In the genomic region with DNA sequence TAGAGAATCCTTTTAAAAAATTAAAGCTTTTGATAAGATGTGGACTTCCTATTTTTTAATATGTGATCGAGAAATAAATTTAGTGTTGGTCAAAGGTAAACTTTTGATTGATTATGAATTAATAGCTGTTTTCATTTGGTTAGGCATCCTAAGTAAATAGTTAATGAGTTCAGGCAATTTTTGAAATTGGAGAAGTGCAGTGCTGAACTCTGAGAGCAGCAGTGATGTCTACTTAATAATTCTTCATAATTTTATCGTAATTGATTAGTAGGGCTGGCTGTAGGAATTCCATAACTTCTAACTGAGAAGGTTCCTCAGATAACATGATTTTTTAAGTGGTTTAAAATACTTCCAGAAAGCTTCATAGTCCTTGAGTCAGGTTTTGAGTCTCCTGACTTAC, we compare ENCODE assay signal across 9 cellular contexts. TPM values are rescaled to one million over a fixed set of nuclear protein-coding genes. Genes with fewer than 3 reads are reported as not detected.
A peak's percentile ranks its signal among the peaks of the same experiment; 100 is the strongest.
DNase-seq lines count a peak whose midpoint lies in the region; ATAC-seq, FAIRE-seq and TF ChIP-seq lines count a peak whose summit lies in the region.
"Had no signal": no experiment of that assay in that cellular context is flagged by ENCODE, and none has a peak within 500 bp of the region (broad histone marks: within the 10 kb centered on the region; RNA-seq: fewer than 3 reads in every experiment).

No MANE protein-coding gene starts in this region.

- H3K4me1 ChIP-seq in OCI-LY1 (ENCODE audit: insufficient read depth, low read length, severe bottlenecking): peaks cover 86% of the 10 kb centered on the region
- H3K4me1 ChIP-seq in H1 (replicated peaks in 1 of 4; ENCODE audit: control insufficient read depth in 3 of 4, insufficient read depth in 4 of 4, low read length in 3 of 4): peaks cover 0 to 3% (median 2%) of the 10 kb centered on the region in 4 experiments; a peak in 3 of 7 replicates
- H3K4me1 ChIP-seq in skeletal muscle satellite cell (ENCODE audit: control insufficient read depth, insufficient read depth, low read length): peaks cover 11% of the 10 kb centered on the region
- H3K4me1 ChIP-seq in foreskin keratinocyte: peaks cover 12% of the 10 kb centered on the region

- no peak overlapping the region for H2AFZ ChIP-seq in OCI-LY1 (ENCODE audit: low read length)
- no peak overlapping the region for H2AFZ ChIP-seq in H1 (ENCODE audit: low read length)

- FAIRE-seq in H1 (lab: Jason Lieb, UNC): no peak

- no peak overlapping the region for H3K18ac ChIP-seq in H1 (ENCODE audit: extremely low read depth, low read length)

- no peak overlapping the region for H2BK20ac ChIP-seq in H1 (ENCODE audit: low read length)

- no peak for TF ChIP-seq POLR2A in H1 (IDR thresholded peaks at IDR 0.05; ENCODE audit: control extremely low read depth in 1 of 2, low read depth in 2 of 2, low read length in 2 of 2)

- no peak overlapping the region for H3K27ac Mint-ChIP-seq in activated CD4-positive, alpha-beta T cell treated with anti-CD3 and anti-CD28 coated beads, Interleukin-2, amount 10 ng/mL, durations not matched to agents 24 days and 14 days

- H3K27ac ChIP-seq in OCI-LY1 (ENCODE audit: low read depth, low read length, poor library complexity, severe bottlenecking) (peak overlapping the region; percentile 100), H1 (ENCODE audit: low read depth, low read length) (no peak overlapping the region), substantia nigra (ENCODE audit: low read depth, low read length, poor library complexity, severe bottlenecking) (no peak overlapping the region), foreskin keratinocyte (no peak overlapping the region)

- H2BK15ac ChIP-seq in H1 (ENCODE audit: low read length): no peak overlapping the region

- H2AK5ac ChIP-seq in H1 (ENCODE audit: low read depth, low read length): no peak overlapping the region

- no peak overlapping the region for H2BK5ac ChIP-seq in H1 (ENCODE audit: low read depth, low read length)

- no peak overlapping the region for H4K5ac ChIP-seq in H1 (ENCODE audit: insufficient read length, low read depth, low read length)

- H3K27me3 ChIP-seq in OCI-LY1 (ENCODE audit: insufficient read depth, low read length): no peaks in the 10 kb centered on the region
- no peaks in the 10 kb centered on the region for H3K27me3 ChIP-seq in H1 (replicated peaks in 1 of 4; ENCODE audit: control insufficient read depth in 3 of 4, extremely low read depth in 1 of 4, insufficient read depth in 3 of 4, low read length in 3 of 4)
- H3K27me3 ChIP-seq in skeletal muscle satellite cell (ENCODE audit: control insufficient read depth, insufficient read depth, low read length): no peaks in the 10 kb centered on the region
- no peaks in the 10 kb centered on the region for H3K27me3 ChIP-seq in foreskin keratinocyte

- CTCF ChIA-PET in H1 (lab: Charles Lee; ENCODE audit: partially characterized antibody) (interaction anchor here (0.8 to 2.2 kb wide), 19 partner anchors 12 to 404 kb away, joined by 3 to 13 read pairs (median 3); no protein-coding TSS in a partner anchor), GM10248 (lab: Yijun Ruan, JAX) (interaction anchor here (1.4 to 6.9 kb wide), 12 partner anchors 8 to 404 kb away, joined by 3 to 48 read pairs (median 5); no protein-coding TSS in a partner anchor)

- peak overlapping the region; percentile 72 for H3K4me2 ChIP-seq in OCI-LY1 (ENCODE audit: low read length)
- peak overlapping the region; percentile 79 to 93 for H3K4me2 ChIP-seq in H1 (ENCODE audit: insufficient read depth in 1 of 2, low read depth in 2 of 2, low read length in 2 of 2)
- H3K4me2 ChIP-seq in skeletal muscle satellite cell (ENCODE audit: low read length): peak overlapping the region; percentile 83

- H4K20me1 ChIP-seq in OCI-LY1 (ENCODE audit: insufficient read depth, low read length): no peaks in the 10 kb centered on the region
- H4K20me1 ChIP-seq in H1 (replicated peaks in 1 of 2; ENCODE audit: control insufficient read depth in 1 of 2, insufficient read depth in 2 of 2, low read length in 2 of 2): peaks cover 1 to 3% of the 10 kb centered on the region in 2 experiments

- H3K27me3 Mint-ChIP-seq in activated CD4-positive, alpha-beta T cell treated with anti-CD3 and anti-CD28 coated beads, Interleukin-2, amount 10 ng/mL, durations not matched to agents 24 days and 14 days: peaks cover 8% of the 10 kb centered on the region

- H3K56ac ChIP-seq in H1 (replicated peaks; ENCODE audit: insufficient read length, low read depth, low read length): no peak overlapping the region

- no peak for TF ChIP-seq RAD21 in H1 (IDR thresholded peaks at IDR 0.05 in 1 of 2, conservative IDR thresholded peaks at IDR 0.05 in 1 of 2; ENCODE audit: low read depth in 2 of 2, low read length in 2 of 2)

- peaks cover 52% of the 10 kb centered on the region for H3K4me1 Mint-ChIP-seq in activated CD4-positive, alpha-beta T cell treated with anti-CD3 and anti-CD28 coated beads, Interleukin-2, amount 10 ng/mL, durations not matched to agents 24 days and 14 days

- intact Hi-C loops in activated CD4-positive, alpha-beta T cell treated with anti-CD3 and anti-CD28 coated beads, Interleukin-2, amount 10 ng/mL, durations not matched to agents 24 days and 14 days (cut with micrococcal nuclease): no loop called here

- H3K79me2 ChIP-seq in OCI-LY1 (ENCODE audit: insufficient read depth, low read length): peaks cover 46% of the 10 kb centered on the region
- peaks cover 3 to 42% of the 10 kb centered on the region in 2 experiments; a peak in 3 of 4 replicates for H3K79me2 ChIP-seq in H1 (ENCODE audit: control insufficient read depth in 1 of 2, insufficient read depth in 2 of 2, low read length in 2 of 2)

- no peak for DNase-seq in activated CD4-positive, alpha-beta T cell treated with anti-CD3 and anti-CD28 coated beads, Interleukin-2, amount 10 ng/mL, durations not matched to agents 24 days and 14 days
- no peak for DNase-seq in activated CD4-positive, alpha-beta T cell treated with anti-CD3 and anti-CD28 coated beads, Interleukin-2, amount 50 U/mL, for 48 hours
- DNase-seq in H1 (ENCODE audit: low read depth in 1 of 2, low spot score in 2 of 2) (no peak), substantia nigra (lab: John Stamatoyannopoulos, UW) (no peak), GM10248 (ENCODE audit: extremely low spot score) (no peak), foreskin keratinocyte (no peak)

- no peak for ATAC-seq in foreskin keratinocyte

- no peak overlapping the region for H3K4ac ChIP-seq in H1 (replicated peaks; ENCODE audit: insufficient read length, low read depth, low read length)

- H2BK12ac ChIP-seq in H1 (ENCODE audit: low read depth, low read length): no peak overlapping the region

- no peaks in the 10 kb centered on the region for H3K9me3 Mint-ChIP-seq in activated CD4-positive, alpha-beta T cell treated with anti-CD3 and anti-CD28 coated beads, Interleukin-2, amount 10 ng/mL, durations not matched to agents 24 days and 14 days

- H3K23me2 ChIP-seq in H1 (ENCODE audit: low read depth, low read length): peaks cover 6% of the 10 kb centered on the region

- WGBS in H1 (ENCODE audit: extremely low coverage in 1 of 2, insufficient coverage in 1 of 2, insufficient read length in 1 of 2, insufficient replicate concordance in 2 of 2, low coverage in 1 of 2, low lambda C conversion rate in 2 of 2, missing lambda C conversion rate in 1 of 2), 2 experiments: 84% methylated on average over 2 of the region's 2 CpGs; no CpG with 5 or more reads in 1 of the 2 experiments

- peak overlapping the region; percentile 93 for H3K4me3 Mint-ChIP-seq in activated CD4-positive, alpha-beta T cell treated with anti-CD3 and anti-CD28 coated beads, Interleukin-2, amount 10 ng/mL, durations not matched to agents 24 days and 14 days

- no peaks in the 10 kb centered on the region; the same call in 1 of the 2 replicates for H3F3A ChIP-seq in OCI-LY1 (ENCODE audit: insufficient read depth, low read length)

- TF ChIP-seq EP300 in H1 (IDR thresholded peaks at IDR 0.05; ENCODE audit: borderline replicate concordance in 1 of 2, low read depth in 2 of 2, low read length in 2 of 2): no peak

- no peak overlapping the region for H2BK120ac ChIP-seq in H1 (replicated peaks; ENCODE audit: low read depth, low read length)

- H3K9me3 ChIP-seq in OCI-LY1 (ENCODE audit: low read length) (no peaks in the 10 kb centered on the region), H1 (ENCODE audit: insufficient read depth in 2 of 2, low read depth in 1 of 2, low read length in 1 of 2) (no peaks in the 10 kb centered on the region), skeletal muscle satellite cell (replicated peaks; ENCODE audit: low read length) (no peaks in the 10 kb centered on the region)

- no peak overlapping the region for H3K23ac ChIP-seq in H1 (ENCODE audit: insufficient read length)

- POLR2A ChIA-PET in H1 (lab: Charles Lee; ENCODE audit: partially characterized antibody) (interaction anchor here (1.0 to 2.4 kb wide), 4 partner anchors 77 to 179 kb away, joined by 3 to 15 read pairs (median 4); a partner anchor contains a TSS), GM10248 (lab: Yijun Ruan, JAX) (no interaction called here)

- H3K36me3 Mint-ChIP-seq in activated CD4-positive, alpha-beta T cell treated with anti-CD3 and anti-CD28 coated beads, Interleukin-2, amount 10 ng/mL, durations not matched to agents 24 days and 14 days (ENCODE audit: low read depth): peaks cover 6% of the 10 kb centered on the region

- H4K8ac ChIP-seq in H1 (ENCODE audit: extremely low read depth, insufficient read depth, low read length): no peak overlapping the region

- H3K14ac ChIP-seq in H1 (ENCODE audit: insufficient read length): no peak overlapping the region

- H4K91ac ChIP-seq in H1 (replicated peaks; ENCODE audit: insufficient read length, low read length): no peak overlapping the region

- peaks cover 13% of the 10 kb centered on the region for H3K36me3 ChIP-seq in OCI-LY1 (ENCODE audit: insufficient read depth, low read length)
- peaks cover 0 to 2% (median under 1%) of the 10 kb centered on the region in 4 experiments; a peak in 3 of 8 replicates for H3K36me3 ChIP-seq in H1 (ENCODE audit: control insufficient read depth in 2 of 4, insufficient read depth in 4 of 4, low read length in 3 of 4)
- H3K36me3 ChIP-seq in skeletal muscle satellite cell (ENCODE audit: insufficient read depth, low read length): no peaks in the 10 kb centered on the region

- H3K79me1 ChIP-seq in H1 (ENCODE audit: low read depth, low read length): peaks cover 7% of the 10 kb centered on the region; the same call in 1 of the 2 replicates

- TF ChIP-seq CTCF in OCI-LY1 (IDR thresholded peaks at IDR 0.05; ENCODE audit: low read length): no peak
- TF ChIP-seq CTCF in H1 (IDR thresholded peaks at IDR 0.05; ENCODE audit: control extremely low read depth in 1 of 3, insufficient read depth in 1 of 3, low read depth in 1 of 3, low read length in 3 of 3): no peak
- TF ChIP-seq CTCF in GM10248 (IDR thresholded peaks at IDR 0.05; ENCODE audit: control extremely low read depth, extremely low read depth, low read depth, missing control alignments): no peak
- TF ChIP-seq CTCF in foreskin keratinocyte (conservative IDR thresholded peaks at IDR 0.05): no peak

- H3K4me3 ChIP-seq in OCI-LY1 (ENCODE audit: low read depth, low read length, poor library complexity, severe bottlenecking): peak overlapping the region; percentile 82
- peak overlapping the region; percentile 53 to 80 (median 74); a peak in 5 of 8 replicates for H3K4me3 ChIP-seq in H1 (ENCODE audit: extremely low read depth in 1 of 4, insufficient read depth in 2 of 4, low read depth in 3 of 4, low read length in 4 of 4)
- H3K4me3 ChIP-seq in skeletal muscle satellite cell (ENCODE audit: low read length): peak overlapping the region; percentile 93

- H3K9ac ChIP-seq in OCI-LY1 (ENCODE audit: low read length) (peak overlapping the region; percentile 99), H1 (replicated peaks in 1 of 4; ENCODE audit: extremely low read depth in 1 of 4, low read depth in 3 of 4, low read length in 3 of 4) (no peak overlapping the region), skeletal muscle satellite cell (ENCODE audit: low read depth, low read length) (peak overlapping the region; percentile 88)

- no peaks in the 10 kb centered on the region for H3K9me2 ChIP-seq in OCI-LY1 (ENCODE audit: low read depth, low read length)

RNA-seq across cellular contexts. Expression of a gene that starts 1.5 kb away (rescaled TPM):
- total RNA-seq in activated CD4-positive, alpha-beta T cell treated with anti-CD3 and anti-CD28 coated beads, Interleukin-2, amount 10 ng/mL, durations not matched to agents 24 days and 14 days: 15.0 and 18.8 TPM in 2 replicates
- total RNA-seq in H1 (2021; fragmentation: NEBNext Ultra II Directional; extraction: Animal tissue kit (Norgen Biotek cat#: 25700)): 26.2 and 27.4 TPM in 2 replicates
- 2.8 and 4.4 TPM in 2 replicates for polyA plus RNA-seq in H1 (2011; rRNA removed)
- 16.0 TPM for polyA plus RNA-seq in H1 (2011; cell fraction: cytosol; rRNA removed)
- 1.6 TPM for polyA plus RNA-seq in H1 (2011; cell fraction: nucleus; rRNA removed)
- 19.8 to 42.6 TPM (median 21.2 TPM) in 4 replicates for polyA plus RNA-seq in H1 (2012, experiment 1 of 2)
- polyA plus RNA-seq in H1 (2012, experiment 2 of 2): 18.4 TPM
- 40.6 TPM for polyA plus RNA-seq in H1 (2013, experiment 1 of 2)
- 37.5 TPM for polyA plus RNA-seq in H1 (2013, experiment 2 of 2)
- 1.5 and 2.2 TPM in 2 replicates for polyA minus RNA-seq in H1 (2011; rRNA and poly(A)+ RNA removed)
- 8.4 TPM for polyA minus RNA-seq in H1 (2011; cell fraction: cytosol; rRNA and poly(A)+ RNA removed)
- polyA minus RNA-seq in H1 (2011; cell fraction: nucleus; rRNA and poly(A)+ RNA removed): 5.8 TPM
- 2.0 and 6.6 TPM in 2 replicates for total RNA-seq in skeletal muscle satellite cell (2012; rRNA removed)
- 10.8 and 15.6 TPM in 2 replicates for total RNA-seq in foreskin keratinocyte
- polyA plus RNA-seq in foreskin keratinocyte: 13.2 and 19.8 TPM in 2 replicates
- total RNA-seq: cardiac septum had no signal

Comparison
In these comparisons a context has a peak if more than half of its experiments do, and no peak if none do; other contexts are left out.
1. H3K9ac ChIP-seq: peak in OCI-LY1 (single experiment) and skeletal muscle satellite cell (single experiment); none in H1 (0 of 4).
2. Peak in every context shown above with its lines, with median percentiles within 50 percentile points of each other: H3K4me2 ChIP-seq and H3K4me3 ChIP-seq.